Comparison of ENCODE assay signal across 14 cellular contexts in genomic region chr2:217911283-217911965, GRCh38.
DNase-seq lines count a peak whose midpoint lies in the region; ATAC-seq and TF ChIP-seq lines count a peak whose summit lies in the region.
"Had no signal": no experiment of that assay in that cellular context is flagged by ENCODE, and none has a peak within 500 bp of the region (broad histone marks: within the 10 kb centered on the region; RNA-seq: fewer than 3 reads in every experiment).

No MANE protein-coding gene starts in this region.

- peaks cover 5% of the 10 kb centered on the region for H3K36me3 ChIP-seq in mesodermal cell (ENCODE audit: control insufficient read depth, insufficient read depth, low read length)
- H3K36me3 ChIP-seq: HAP-1 had no signal

- DNase-seq in MV-4-11 (lab: John Stamatoyannopoulos, UW) = peak; percentile 43
- DNase-seq in endothelial cell (ENCODE audit: low spot score) = no peak
- DNase-seq in NCI-H226 = no peak
- DNase-seq in RPMI8226 = no peak
- no peak for DNase-seq in stimulated activated naive B cell treated with anti-CD40 and anti-IgM and Interleukin-4, amounts not matched to agents 10 μg/mL and 1 μg/mL and 100 μg/mL, for 72 hours
- DNase-seq: activated T-cell treated with anti-CD3 and anti-CD28 coated beads, Interleukin-2, amount 50 U/mL, for 1 hour; cerebellar nuclear complex; KBM-7; NCI-H2171 had no signal

- no peak overlapping the region for H3K4me3 ChIP-seq in mesodermal cell (ENCODE audit: extremely low read depth, insufficient read depth, low read length, poor library complexity, severe bottlenecking)
- H3K4me3 ChIP-seq: HAP-1 had no signal

- TF ChIP-seq CTCF in endothelial cell (IDR thresholded peaks at IDR 0.05; ENCODE audit: unreplicated experiment) = no peak

- WGBS in mesodermal cell (ENCODE audit: insufficient coverage in 2 of 2), 2 experiments = 80 to 87% methylated on average over 4 to 6 of the region's 7 CpGs

- H3K4me1 Mint-ChIP-seq in endothelial cell (ENCODE audit: unreplicated experiment) = peaks cover 56% of the 10 kb centered on the region
- peaks cover 0 to 2% of the 10 kb centered on the region in 2 donors for H3K4me1 Mint-ChIP-seq in stimulated activated naive B cell treated with anti-CD40 and anti-IgM and Interleukin-4, amounts not matched to agents 10 μg/mL and 1 μg/mL and 100 μg/mL, for 72 hours

- peaks cover 31% of the 10 kb centered on the region for H3K4me1 ChIP-seq in mesodermal cell (ENCODE audit: control insufficient read depth, insufficient read depth, low read length, poor library complexity, severe bottlenecking)
- H3K4me1 ChIP-seq: HAP-1 had no signal

- no peaks in the 10 kb centered on the region for H3K9me3 Mint-ChIP-seq in endothelial cell (ENCODE audit: unreplicated experiment)
- no peaks in the 10 kb centered on the region for H3K9me3 Mint-ChIP-seq in stimulated activated naive B cell treated with anti-CD40 and anti-IgM and Interleukin-4, amounts not matched to agents 10 μg/mL and 1 μg/mL and 100 μg/mL, for 72 hours
- H3K9me3 Mint-ChIP-seq: stimulated activated naive CD8-positive, alpha-beta T cell treated with anti-CD3 and anti-CD28 coated beads, Interleukin-15, Interleukin-2, amounts not matched to agents 100 ng/mL and 50 ng/mL, for 24 hours had no signal

- peak overlapping the region; percentile 90 for H3K27ac Mint-ChIP-seq in endothelial cell (ENCODE audit: unreplicated experiment)
- no peak overlapping the region for H3K27ac Mint-ChIP-seq in stimulated activated naive B cell treated with anti-CD40 and anti-IgM and Interleukin-4, amounts not matched to agents 10 μg/mL and 1 μg/mL and 100 μg/mL, for 72 hours
- H3K27ac Mint-ChIP-seq: stimulated activated naive CD8-positive, alpha-beta T cell treated with anti-CD3 and anti-CD28 coated beads, Interleukin-15, Interleukin-2, amounts not matched to agents 100 ng/mL and 50 ng/mL, for 24 hours had no signal

- H3K27ac ChIP-seq in mesodermal cell (ENCODE audit: low read depth, low read length, severe bottlenecking) = peak overlapping the region; percentile 62
- peak overlapping the region; percentile 60 for H3K27ac ChIP-seq in temporal lobe (ENCODE audit: low read depth, low read length)

- H3K27me3 Mint-ChIP-seq in endothelial cell (ENCODE audit: unreplicated experiment) = peaks cover 19% of the 10 kb centered on the region
- peaks cover 25 to 56% of the 10 kb centered on the region in 2 donors for H3K27me3 Mint-ChIP-seq in stimulated activated naive B cell treated with anti-CD40 and anti-IgM and Interleukin-4, amounts not matched to agents 10 μg/mL and 1 μg/mL and 100 μg/mL, for 72 hours

- no peaks in the 10 kb centered on the region for H3K9me3 ChIP-seq in mesodermal cell (ENCODE audit: control insufficient read depth, low read length)
- H3K9me3 ChIP-seq: HAP-1 had no signal

- ATAC-seq in HG03196 (IDR thresholded peaks at IDR 0.05; ENCODE audit: unreplicated experiment) = no peak
- no peak for ATAC-seq in stimulated activated naive B cell treated with anti-CD40 and anti-IgM and Interleukin-4, amounts not matched to agents 10 μg/mL and 1 μg/mL and 100 μg/mL, for 72 hours (replicated peaks)

- peak overlapping the region; percentile 37 for H3K4me3 Mint-ChIP-seq in endothelial cell (ENCODE audit: unreplicated experiment)
- H3K4me3 Mint-ChIP-seq in stimulated activated naive B cell treated with anti-CD40 and anti-IgM and Interleukin-4, amounts not matched to agents 10 μg/mL and 1 μg/mL and 100 μg/mL, for 72 hours = no peak overlapping the region
- H3K4me3 Mint-ChIP-seq: stimulated activated naive CD8-positive, alpha-beta T cell treated with anti-CD3 and anti-CD28 coated beads, Interleukin-15, Interleukin-2, amounts not matched to agents 100 ng/mL and 50 ng/mL, for 24 hours had no signal

- H3K36me3 Mint-ChIP-seq in endothelial cell (ENCODE audit: low read depth, unreplicated experiment) = peaks cover 7% of the 10 kb centered on the region
- no peaks in the 10 kb centered on the region for H3K36me3 Mint-ChIP-seq in stimulated activated naive B cell treated with anti-CD40 and anti-IgM and Interleukin-4, amounts not matched to agents 10 μg/mL and 1 μg/mL and 100 μg/mL, for 72 hours
